In the genomic region with DNA sequence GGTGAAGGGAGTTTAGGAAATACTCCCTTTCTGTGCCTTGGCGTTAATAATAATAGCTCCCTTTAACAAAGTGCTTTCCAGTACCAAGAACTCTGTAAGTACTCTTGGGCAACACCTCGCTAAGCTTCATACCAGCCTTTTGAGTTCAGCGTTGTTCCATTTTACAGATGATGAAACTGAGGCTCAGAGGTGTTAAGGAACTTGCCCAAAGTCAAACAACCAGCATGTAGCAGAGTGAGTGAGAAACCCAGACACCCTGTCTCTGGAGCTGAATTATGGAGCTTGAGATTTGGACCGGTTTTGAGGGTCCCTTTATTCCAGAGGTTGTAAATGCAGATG, we compare ENCODE assay signal across 1 cellular context.
TF ChIP-seq lines count a peak whose summit lies in the region.

No MANE protein-coding gene starts in this region.

TF ChIP-seq in K562, 482 proteins besides CTCF, POLR2A, EP300 and RAD21 (continued from another document and continues in another):
- TF ChIP-seq TOE1 (IDR thresholded peaks at IDR 0.05; ENCODE audit: borderline replicate concordance) (0 out of 2 replicates have a peak, but pooled peaks have one; percentile 2), TOE1 (CRISPR knock-in tag; IDR thresholded peaks at IDR 0.05; ENCODE audit: borderline replicate concordance, low read depth) (no peak), ZNF780A (CRISPR knock-in tag; IDR thresholded peaks at IDR 0.05) (no peak), MCM7 (IDR thresholded peaks at IDR 0.05) (no peak), NUFIP1 (IDR thresholded peaks at IDR 0.05; ENCODE audit: partially characterized antibody) (no peak), ZBTB11 (CRISPR knock-in tag; IDR thresholded peaks at IDR 0.05) (no peak), ZNF431 (CRISPR knock-in tag; IDR thresholded peaks at IDR 0.05) (no peak), IRF2 (CRISPR knock-in tag; IDR thresholded peaks at IDR 0.05) (no peak), ZNF408 (CRISPR knock-in tag; IDR thresholded peaks at IDR 0.05; ENCODE audit: low read depth) (no peak), MAFK (IDR thresholded peaks at IDR 0.05; ENCODE audit: low read length) (no peak), HIVEP1 (CRISPR knock-in tag; IDR thresholded peaks at IDR 0.05) (no peak), CBFB (CRISPR knock-in tag; IDR thresholded peaks at IDR 0.05) (no peak), FOSL1 (tag; conservative IDR thresholded peaks at IDR 0.05) (no peak), ZBTB49 (CRISPR knock-in tag; IDR thresholded peaks at IDR 0.05; ENCODE audit: borderline replicate concordance) (no peak), TCF7L2 (IDR thresholded peaks at IDR 0.05; ENCODE audit: low read depth, low read length) (no peak), ILK (tag; IDR thresholded peaks at IDR 0.05; ENCODE audit: borderline replicate concordance, low read depth) (no peak), NR2F6 (CRISPR knock-in tag; IDR thresholded peaks at IDR 0.05) (no peak), EHMT2 (IDR thresholded peaks at IDR 0.05) (no peak), RBFOX2 (IDR thresholded peaks at IDR 0.05; ENCODE audit: low read depth, low read length) (no peak), BACH1 (tag; IDR thresholded peaks at IDR 0.05) (no peak), DIDO1 (tag; IDR thresholded peaks at IDR 0.05; ENCODE audit: low read depth) (no peak), CBFA2T3 (IDR thresholded peaks at IDR 0.05) (no peak), NFRKB (IDR thresholded peaks at IDR 0.05; ENCODE audit: low read depth) (0 out of 2 replicates have a peak, but pooled peaks have one; percentile 7), E2F3 (CRISPR knock-in tag; IDR thresholded peaks at IDR 0.05) (no peak), KDM1A (IDR thresholded peaks at IDR 0.05) (peak; percentile 82 to 86; a peak in 3 of 4 replicates), ATF4 (CRISPR knock-in tag; IDR thresholded peaks at IDR 0.05) (no peak), NCOA1 (IDR thresholded peaks at IDR 0.05; ENCODE audit: low read depth) (no peak), ZNF583 (CRISPR knock-in tag; IDR thresholded peaks at IDR 0.05) (no peak), TAF15 (IDR thresholded peaks at IDR 0.05; ENCODE audit: low read depth, low read length) (no peak), HNRNPUL1 (IDR thresholded peaks at IDR 0.05; ENCODE audit: low read length) (no peak), ESRRA (IDR thresholded peaks at IDR 0.05; ENCODE audit: borderline replicate concordance, low read depth) (0 out of 2 replicates have a peak, but pooled peaks have one; percentile 9)
- TF ChIP-seq, protein P1, sequence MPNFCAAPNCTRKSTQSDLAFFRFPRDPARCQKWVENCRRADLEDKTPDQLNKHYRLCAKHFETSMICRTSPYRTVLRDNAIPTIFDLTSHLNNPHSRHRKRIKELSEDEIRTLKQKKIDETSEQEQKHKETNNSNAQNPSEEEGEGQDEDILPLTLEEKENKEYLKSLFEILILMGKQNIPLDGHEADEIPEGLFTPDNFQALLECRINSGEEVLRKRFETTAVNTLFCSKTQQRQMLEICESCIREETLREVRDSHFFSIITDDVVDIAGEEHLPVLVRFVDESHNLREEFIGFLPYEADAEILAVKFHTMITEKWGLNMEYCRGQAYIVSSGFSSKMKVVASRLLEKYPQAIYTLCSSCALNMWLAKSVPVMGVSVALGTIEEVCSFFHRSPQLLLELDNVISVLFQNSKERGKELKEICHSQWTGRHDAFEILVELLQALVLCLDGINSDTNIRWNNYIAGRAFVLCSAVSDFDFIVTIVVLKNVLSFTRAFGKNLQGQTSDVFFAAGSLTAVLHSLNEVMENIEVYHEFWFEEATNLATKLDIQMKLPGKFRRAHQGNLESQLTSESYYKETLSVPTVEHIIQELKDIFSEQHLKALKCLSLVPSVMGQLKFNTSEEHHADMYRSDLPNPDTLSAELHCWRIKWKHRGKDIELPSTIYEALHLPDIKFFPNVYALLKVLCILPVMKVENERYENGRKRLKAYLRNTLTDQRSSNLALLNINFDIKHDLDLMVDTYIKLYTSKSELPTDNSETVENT (CRISPR knock-in tag; IDR thresholded peaks at IDR 0.05), result no peak
- TF ChIP-seq, protein P2, sequence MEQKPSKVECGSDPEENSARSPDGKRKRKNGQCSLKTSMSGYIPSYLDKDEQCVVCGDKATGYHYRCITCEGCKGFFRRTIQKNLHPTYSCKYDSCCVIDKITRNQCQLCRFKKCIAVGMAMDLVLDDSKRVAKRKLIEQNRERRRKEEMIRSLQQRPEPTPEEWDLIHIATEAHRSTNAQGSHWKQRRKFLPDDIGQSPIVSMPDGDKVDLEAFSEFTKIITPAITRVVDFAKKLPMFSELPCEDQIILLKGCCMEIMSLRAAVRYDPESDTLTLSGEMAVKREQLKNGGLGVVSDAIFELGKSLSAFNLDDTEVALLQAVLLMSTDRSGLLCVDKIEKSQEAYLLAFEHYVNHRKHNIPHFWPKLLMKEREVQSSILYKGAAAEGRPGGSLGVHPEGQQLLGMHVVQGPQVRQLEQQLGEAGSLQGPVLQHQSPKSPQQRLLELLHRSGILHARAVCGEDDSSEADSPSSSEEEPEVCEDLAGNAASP (IDR thresholded peaks at IDR 0.05), result no peak
- TF ChIP-seq, protein P3, sequence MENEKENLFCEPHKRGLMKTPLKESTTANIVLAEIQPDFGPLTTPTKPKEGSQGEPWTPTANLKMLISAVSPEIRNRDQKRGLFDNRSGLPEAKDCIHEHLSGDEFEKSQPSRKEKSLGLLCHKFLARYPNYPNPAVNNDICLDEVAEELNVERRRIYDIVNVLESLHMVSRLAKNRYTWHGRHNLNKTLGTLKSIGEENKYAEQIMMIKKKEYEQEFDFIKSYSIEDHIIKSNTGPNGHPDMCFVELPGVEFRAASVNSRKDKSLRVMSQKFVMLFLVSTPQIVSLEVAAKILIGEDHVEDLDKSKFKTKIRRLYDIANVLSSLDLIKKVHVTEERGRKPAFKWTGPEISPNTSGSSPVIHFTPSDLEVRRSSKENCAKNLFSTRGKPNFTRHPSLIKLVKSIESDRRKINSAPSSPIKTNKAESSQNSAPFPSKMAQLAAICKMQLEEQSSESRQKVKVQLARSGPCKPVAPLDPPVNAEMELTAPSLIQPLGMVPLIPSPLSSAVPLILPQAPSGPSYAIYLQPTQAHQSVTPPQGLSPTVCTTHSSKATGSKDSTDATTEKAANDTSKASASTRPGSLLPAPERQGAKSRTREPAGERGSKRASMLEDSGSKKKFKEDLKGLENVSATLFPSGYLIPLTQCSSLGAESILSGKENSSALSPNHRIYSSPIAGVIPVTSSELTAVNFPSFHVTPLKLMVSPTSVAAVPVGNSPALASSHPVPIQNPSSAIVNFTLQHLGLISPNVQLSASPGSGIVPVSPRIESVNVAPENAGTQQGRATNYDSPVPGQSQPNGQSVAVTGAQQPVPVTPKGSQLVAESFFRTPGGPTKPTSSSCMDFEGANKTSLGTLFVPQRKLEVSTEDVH (IDR thresholded peaks at IDR 0.05; ENCODE audit: low read depth, partially characterized antibody), result no peak
- TF ChIP-seq, protein P4, sequence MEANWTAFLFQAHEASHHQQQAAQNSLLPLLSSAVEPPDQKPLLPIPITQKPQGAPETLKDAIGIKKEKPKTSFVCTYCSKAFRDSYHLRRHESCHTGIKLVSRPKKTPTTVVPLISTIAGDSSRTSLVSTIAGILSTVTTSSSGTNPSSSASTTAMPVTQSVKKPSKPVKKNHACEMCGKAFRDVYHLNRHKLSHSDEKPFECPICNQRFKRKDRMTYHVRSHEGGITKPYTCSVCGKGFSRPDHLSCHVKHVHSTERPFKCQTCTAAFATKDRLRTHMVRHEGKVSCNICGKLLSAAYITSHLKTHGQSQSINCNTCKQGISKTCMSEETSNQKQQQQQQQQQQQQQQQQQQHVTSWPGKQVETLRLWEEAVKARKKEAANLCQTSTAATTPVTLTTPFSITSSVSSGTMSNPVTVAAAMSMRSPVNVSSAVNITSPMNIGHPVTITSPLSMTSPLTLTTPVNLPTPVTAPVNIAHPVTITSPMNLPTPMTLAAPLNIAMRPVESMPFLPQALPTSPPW (CRISPR knock-in tag; IDR thresholded peaks at IDR 0.05), result no peak
- TF ChIP-seq, protein P5, sequence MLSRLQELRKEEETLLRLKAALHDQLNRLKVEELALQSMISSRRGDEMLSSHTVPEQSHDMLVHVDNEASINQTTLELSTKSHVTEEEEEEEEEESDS (CRISPR knock-in tag; IDR thresholded peaks at IDR 0.05), result no peak
- TF ChIP-seq, protein P6, sequence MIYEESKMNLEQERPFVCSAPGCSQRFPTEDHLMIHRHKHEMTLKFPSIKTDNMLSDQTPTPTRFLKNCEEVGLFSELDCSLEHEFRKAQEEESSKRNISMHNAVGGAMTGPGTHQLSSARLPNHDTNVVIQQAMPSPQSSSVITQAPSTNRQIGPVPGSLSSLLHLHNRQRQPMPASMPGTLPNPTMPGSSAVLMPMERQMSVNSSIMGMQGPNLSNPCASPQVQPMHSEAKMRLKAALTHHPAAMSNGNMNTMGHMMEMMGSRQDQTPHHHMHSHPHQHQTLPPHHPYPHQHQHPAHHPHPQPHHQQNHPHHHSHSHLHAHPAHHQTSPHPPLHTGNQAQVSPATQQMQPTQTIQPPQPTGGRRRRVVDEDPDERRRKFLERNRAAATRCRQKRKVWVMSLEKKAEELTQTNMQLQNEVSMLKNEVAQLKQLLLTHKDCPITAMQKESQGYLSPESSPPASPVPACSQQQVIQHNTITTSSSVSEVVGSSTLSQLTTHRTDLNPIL (CRISPR knock-in tag; IDR thresholded peaks at IDR 0.05), result no peak
- TF ChIP-seq, protein P7, sequence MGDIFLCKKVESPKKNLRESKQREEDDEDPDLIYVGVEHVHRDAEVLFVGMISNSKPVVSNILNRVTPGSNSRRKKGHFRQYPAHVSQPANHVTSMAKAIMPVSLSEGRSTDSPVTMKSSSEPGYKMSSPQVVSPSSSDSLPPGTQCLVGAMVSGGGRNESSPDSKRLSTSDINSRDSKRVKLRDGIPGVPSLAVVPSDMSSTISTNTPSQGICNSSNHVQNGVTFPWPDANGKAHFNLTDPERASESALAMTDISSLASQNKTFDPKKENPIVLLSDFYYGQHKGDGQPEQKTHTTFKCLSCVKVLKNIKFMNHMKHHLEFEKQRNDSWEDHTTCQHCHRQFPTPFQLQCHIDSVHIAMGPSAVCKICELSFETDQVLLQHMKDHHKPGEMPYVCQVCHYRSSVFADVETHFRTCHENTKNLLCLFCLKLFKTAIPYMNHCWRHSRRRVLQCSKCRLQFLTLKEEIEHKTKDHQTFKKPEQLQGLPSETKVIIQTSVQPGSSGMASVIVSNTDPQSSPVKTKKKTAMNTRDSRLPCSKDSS (IDR thresholded peaks at IDR 0.05; ENCODE audit: low read depth, partially characterized antibody), result no peak
- TF ChIP-seq, protein P8, sequence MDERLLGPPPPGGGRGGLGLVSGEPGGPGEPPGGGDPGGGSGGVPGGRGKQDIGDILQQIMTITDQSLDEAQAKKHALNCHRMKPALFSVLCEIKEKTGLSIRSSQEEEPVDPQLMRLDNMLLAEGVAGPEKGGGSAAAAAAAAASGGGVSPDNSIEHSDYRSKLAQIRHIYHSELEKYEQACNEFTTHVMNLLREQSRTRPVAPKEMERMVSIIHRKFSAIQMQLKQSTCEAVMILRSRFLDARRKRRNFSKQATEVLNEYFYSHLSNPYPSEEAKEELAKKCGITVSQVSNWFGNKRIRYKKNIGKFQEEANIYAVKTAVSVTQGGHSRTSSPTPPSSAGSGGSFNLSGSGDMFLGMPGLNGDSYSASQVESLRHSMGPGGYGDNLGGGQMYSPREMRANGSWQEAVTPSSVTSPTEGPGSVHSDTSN (CRISPR knock-in tag; IDR thresholded peaks at IDR 0.05; ENCODE audit: low read depth), result no peak
- TF ChIP-seq, protein P8 (tag; conservative IDR thresholded peaks at IDR 0.05; ENCODE audit: low read depth), result no peak
